ENCODE assay signal across 11 cellular contexts in the genomic region with DNA sequence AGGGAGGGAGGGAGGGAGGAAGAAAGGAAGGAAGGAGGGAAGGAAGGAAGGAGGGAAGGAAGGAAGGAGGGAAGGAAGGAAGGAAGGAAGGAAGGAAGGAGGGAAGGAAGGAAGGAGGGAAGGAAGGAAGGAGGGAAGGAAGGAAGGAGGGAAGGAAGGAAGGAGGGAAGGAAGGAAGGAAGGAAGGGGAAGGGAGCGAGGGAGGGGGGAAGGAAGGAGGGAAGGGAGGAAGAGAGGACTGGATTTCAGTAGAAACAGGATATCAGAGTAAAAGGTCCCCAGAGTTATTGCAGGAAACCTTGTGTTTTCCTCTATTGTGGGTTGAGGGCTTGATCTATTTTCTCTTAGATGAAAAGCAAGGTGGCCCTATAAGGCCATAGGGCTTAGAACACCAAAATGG. TPM values are rescaled to one million over a fixed set of nuclear protein-coding genes. Genes with fewer than 3 reads are reported as not detected.
DNase-seq lines count a peak whose midpoint lies in the region; ATAC-seq, FAIRE-seq and TF ChIP-seq lines count a peak whose summit lies in the region.
"Not testable (repeated sequence)": the region's sequence is repeated elsewhere in the genome, so short reads cannot be mapped to it uniquely, and the experiment has no call there.
"Had no signal": no experiment of that assay in that cellular context is flagged by ENCODE, and none has a peak within 500 bp of the region (broad histone marks: within the 10 kb centered on the region; RNA-seq: fewer than 3 reads in every experiment).

No MANE protein-coding gene starts in this region.

- H3K56ac ChIP-seq in H1 (replicated peaks; ENCODE audit: insufficient read length, low read depth, low read length); mesendoderm (ENCODE audit: low read length): not testable (repeated sequence)

- not testable (repeated sequence) for TF ChIP-seq POLR2A in H1 (IDR thresholded peaks at IDR 0.05; ENCODE audit: control extremely low read depth in 1 of 2, low read depth in 2 of 2, low read length in 2 of 2)

- not testable (repeated sequence) for H3K23ac ChIP-seq in H1 (ENCODE audit: insufficient read length); mesendoderm (ENCODE audit: low read length)

- 0 out of 2 replicates have a peak overlapping the region, but pooled peaks have one; percentile 43 for H3K18ac ChIP-seq in H1 (ENCODE audit: extremely low read depth, low read length)
- peak overlapping the region; percentile 20 for H3K18ac ChIP-seq in mesendoderm (ENCODE audit: low read length)

- H2AK5ac ChIP-seq in H1 (ENCODE audit: low read depth, low read length); mesendoderm (ENCODE audit: low read length): not testable (repeated sequence)

- TF ChIP-seq EP300 in H1 (IDR thresholded peaks at IDR 0.05; ENCODE audit: borderline replicate concordance in 1 of 2, low read depth in 2 of 2, low read length in 2 of 2): not testable (repeated sequence)

- H3K36me3 ChIP-seq in GM23338 (ENCODE audit: insufficient read depth); HUES48 (ENCODE audit: control insufficient read depth, insufficient read depth, low read length); SK-N-MC (ENCODE audit: insufficient read depth, low read length); H1 (ENCODE audit: control insufficient read depth in 2 of 4, insufficient read depth in 4 of 4, low read length in 3 of 4); mesendoderm (ENCODE audit: control insufficient read depth, insufficient read depth, low read length): not testable (repeated sequence)

- H4K5ac ChIP-seq in H1 (ENCODE audit: insufficient read length, low read depth, low read length); mesendoderm (ENCODE audit: low read length): not testable (repeated sequence)

- not testable (repeated sequence) for H3K79me2 ChIP-seq in GM23338 (replicated peaks; ENCODE audit: insufficient read depth); H1 (ENCODE audit: control insufficient read depth in 1 of 2, insufficient read depth in 2 of 2, low read length in 2 of 2); mesendoderm (ENCODE audit: control insufficient read depth, insufficient read depth, low read length)

- H3K4me1 ChIP-seq in GM23338 (ENCODE audit: insufficient read depth); H1 (replicated peaks in 1 of 4; ENCODE audit: control insufficient read depth in 3 of 4, insufficient read depth in 4 of 4, low read length in 3 of 4); mesendoderm (ENCODE audit: control insufficient read depth, low read depth, low read length): not testable (repeated sequence)
- H3K4me1 ChIP-seq in HUES48 (ENCODE audit: control insufficient read depth, insufficient read depth, low read length): peaks cover 13% of the 10 kb centered on the region

- not testable (repeated sequence) for H3K9me3 ChIP-seq in HUES48 (ENCODE audit: control insufficient read depth, insufficient read depth, low read length); SK-N-MC (ENCODE audit: low read depth, low read length); H1 (ENCODE audit: insufficient read depth in 2 of 2, low read depth in 1 of 2, low read length in 1 of 2)

- H4K8ac ChIP-seq in H1 (ENCODE audit: extremely low read depth, insufficient read depth, low read length); mesendoderm (ENCODE audit: low read depth, low read length): not testable (repeated sequence)

- H3K27ac ChIP-seq in GM23338 (ENCODE audit: low read depth); H1 (ENCODE audit: low read depth, low read length): not testable (repeated sequence)
- H3K27ac ChIP-seq in HUES48 (ENCODE audit: low read depth, low read length) (peak overlapping the region; percentile 52), SK-N-MC (peak overlapping the region; percentile 97), mesendoderm (ENCODE audit: low read depth, low read length) (peak overlapping the region; percentile 79)

- H3K79me1 ChIP-seq in H1 (ENCODE audit: low read depth, low read length); mesendoderm (ENCODE audit: low read length): not testable (repeated sequence)

- peaks cover 15% of the 10 kb centered on the region for H3K9me3 Mint-ChIP-seq in GM23338

- POLR2A ChIA-PET in H1 (lab: Charles Lee; ENCODE audit: partially characterized antibody): not testable (repeated sequence)

- not testable (repeated sequence) for TF ChIP-seq RAD21 in H1 (IDR thresholded peaks at IDR 0.05 in 1 of 2, conservative IDR thresholded peaks at IDR 0.05 in 1 of 2; ENCODE audit: low read depth in 2 of 2, low read length in 2 of 2)

- not testable (repeated sequence) for H3K27me3 Mint-ChIP-seq in GM23338 (ENCODE audit: insufficient read depth, low read depth, poor library complexity)

- H2BK5ac ChIP-seq in H1 (ENCODE audit: low read depth, low read length): peak overlapping the region; percentile 77; the same call in 1 of the 2 replicates
- H2BK5ac ChIP-seq in mesendoderm (ENCODE audit: low read length): not testable (repeated sequence)

- not testable (repeated sequence) for H3K9me2 ChIP-seq in GM23338 (ENCODE audit: insufficient read depth)

- CTCF ChIA-PET in H1 (lab: Charles Lee; ENCODE audit: partially characterized antibody): interaction anchor here (1.5 kb wide), 1 partner anchor 90 kb away, joined by 6 read pairs; no protein-coding TSS in a partner anchor

- H3K4me3 Mint-ChIP-seq in GM23338: not testable (repeated sequence)

- not testable (repeated sequence) for H3K27me3 ChIP-seq in GM23338 (ENCODE audit: insufficient read depth); HUES48 (ENCODE audit: control insufficient read depth, insufficient read depth, low read length); H1 (replicated peaks in 1 of 4; ENCODE audit: control insufficient read depth in 3 of 4, extremely low read depth in 1 of 4, insufficient read depth in 3 of 4, low read length in 3 of 4); mesendoderm (ENCODE audit: insufficient read depth, low read length, poor library complexity)

- H3K9ac ChIP-seq in HUES48 (ENCODE audit: low read depth, low read length); SK-N-MC (ENCODE audit: insufficient read length); H1 (replicated peaks in 1 of 4; ENCODE audit: extremely low read depth in 1 of 4, low read depth in 3 of 4, low read length in 3 of 4); mesendoderm (ENCODE audit: low read length): not testable (repeated sequence)

- H2AFZ ChIP-seq in GM23338: peak overlapping the region; percentile 52; the same call in 1 of the 2 replicates
- H2AFZ ChIP-seq in H1 (ENCODE audit: low read length): not testable (repeated sequence)

- ATAC-seq in GM23338: not testable (repeated sequence)

- H3K4me3 ChIP-seq in GM23338; SK-N-MC; H1 (ENCODE audit: extremely low read depth in 1 of 4, insufficient read depth in 2 of 4, low read depth in 3 of 4, low read length in 4 of 4); mesendoderm (ENCODE audit: low read length): not testable (repeated sequence)
- H3K4me3 ChIP-seq in HUES48 (ENCODE audit: low read depth, low read length): 0 out of 2 replicates have a peak overlapping the region, but pooled peaks have one; percentile 21

- not testable (repeated sequence) for H2BK12ac ChIP-seq in H1 (ENCODE audit: low read depth, low read length)

- H3K36me3 Mint-ChIP-seq in GM23338 (ENCODE audit: low read depth): not testable (repeated sequence)

- peak overlapping the region; percentile 48; the same call in 1 of the 2 replicates for H3K4me2 ChIP-seq in GM23338
- H3K4me2 ChIP-seq in H1 (ENCODE audit: insufficient read depth in 1 of 2, low read depth in 2 of 2, low read length in 2 of 2); mesendoderm (ENCODE audit: low read length): not testable (repeated sequence)

- H4K20me1 ChIP-seq in GM23338 (replicated peaks; ENCODE audit: insufficient read depth); H1 (replicated peaks in 1 of 2; ENCODE audit: control insufficient read depth in 1 of 2, insufficient read depth in 2 of 2, low read length in 2 of 2): not testable (repeated sequence)

- peak overlapping the region; percentile 72; the same call in 1 of the 2 replicates for H2BK20ac ChIP-seq in H1 (ENCODE audit: low read length)

- H2BK120ac ChIP-seq in H1 (replicated peaks; ENCODE audit: low read depth, low read length): peak overlapping the region; percentile 51
- not testable (repeated sequence) for H2BK120ac ChIP-seq in mesendoderm (ENCODE audit: low read depth, low read length)

- not testable (repeated sequence) for H3K27ac Mint-ChIP-seq in GM23338

- H3K23me2 ChIP-seq in H1 (ENCODE audit: low read depth, low read length): not testable (repeated sequence)

- not testable (repeated sequence) for H2BK15ac ChIP-seq in H1 (ENCODE audit: low read length); mesendoderm (replicated peaks; ENCODE audit: low read depth)

- DNase-seq in GM23338 (ENCODE audit: low spot score); SK-N-MC (ENCODE audit: low read depth, low spot score); H1 (ENCODE audit: low read depth in 1 of 2, low spot score in 2 of 2); mesendoderm: not testable (repeated sequence)

- no CpG with 5 or more reads among the region's 1 CpG for WGBS in H1 (ENCODE audit: extremely low coverage in 1 of 2, insufficient coverage in 1 of 2, insufficient read length in 1 of 2, insufficient replicate concordance in 2 of 2, low coverage in 1 of 2, low lambda C conversion rate in 2 of 2, missing lambda C conversion rate in 1 of 2), 2 experiments
- WGBS in mesendoderm (ENCODE audit: extremely low coverage, insufficient coverage, low lambda C conversion rate): no CpG with 5 or more reads among the region's 1 CpG

- not testable (repeated sequence) for H3F3A ChIP-seq in GM23338 (replicated peaks; ENCODE audit: low read depth)

- peaks cover 20% of the 10 kb centered on the region for H3K4me1 Mint-ChIP-seq in GM23338

- not testable (repeated sequence) for TF ChIP-seq CTCF in GM23338 (conservative IDR thresholded peaks at IDR 0.05; ENCODE audit: low read depth in 2 of 2); H1 (IDR thresholded peaks at IDR 0.05; ENCODE audit: control extremely low read depth in 1 of 3, insufficient read depth in 1 of 3, low read depth in 1 of 3, low read length in 3 of 3)

- not testable (repeated sequence) for H3K14ac ChIP-seq in H1 (ENCODE audit: insufficient read length)

- not testable (repeated sequence) for H4K91ac ChIP-seq in H1 (replicated peaks; ENCODE audit: insufficient read length, low read length)

- H3K4ac ChIP-seq in H1 (replicated peaks; ENCODE audit: insufficient read length, low read depth, low read length): peak overlapping the region; percentile 61
- not testable (repeated sequence) for H3K4ac ChIP-seq in mesendoderm (ENCODE audit: low read depth, low read length)

- FAIRE-seq in H1 (lab: Jason Lieb, UNC): not testable (repeated sequence)

RNA-seq across cellular contexts. Expression of a gene that starts 14.0 kb away (rescaled TPM):
- total RNA-seq in GM23338 (2014; rRNA removed; shearing (Covaris generic)): not detected in 2 replicates
- polyA plus RNA-seq in GM23338 (2016; fragmentation: Nextera tagmentation; extraction: Ambion mirVana) (not detected in 2 replicates), H1 (2011; rRNA removed) (not detected in 2 replicates)
- not detected in 2 replicates for total RNA-seq in H1 (2021; fragmentation: NEBNext Ultra II Directional; extraction: Animal tissue kit (Norgen Biotek cat#: 25700))
- not detected for polyA plus RNA-seq in H1 (2011; cell fraction: cytosol; rRNA removed)
- polyA plus RNA-seq in H1 (2011; cell fraction: nucleus; rRNA removed): not detected
- polyA plus RNA-seq in H1 (2012, experiment 1 of 2): not detected in 4 replicates
- not detected for polyA plus RNA-seq in H1 (2012, experiment 2 of 2)
- polyA plus RNA-seq in H1 (2013, experiment 1 of 2): not detected
- not detected for polyA plus RNA-seq in H1 (2013, experiment 2 of 2)
- polyA minus RNA-seq in H1 (2011; rRNA and poly(A)+ RNA removed): not detected in 2 replicates
- not detected for polyA minus RNA-seq in H1 (2011; cell fraction: cytosol; rRNA and poly(A)+ RNA removed)
- polyA minus RNA-seq in H1 (2011; cell fraction: nucleus; rRNA and poly(A)+ RNA removed): not detected
- 0.11 TPM for polyA plus RNA-seq in mesendoderm (2013, experiment 1 of 2)
- polyA plus RNA-seq in mesendoderm (2013, experiment 2 of 2): 0.11 TPM
- total RNA-seq: A673; Caco-2; Calu3; CD4-positive, alpha-beta T cell; CD8-positive, alpha-beta T cell had no signal
- polyA plus RNA-seq: AG04450 had no signal

RNA-seq across cellular contexts. Expression of a gene that starts 37.4 kb away (rescaled TPM):
- total RNA-seq in GM23338 (2014; rRNA removed; shearing (Covaris generic)): 0.19 TPM in 1 of 2 replicates, not detected in the other
- not detected in 2 replicates for polyA plus RNA-seq in GM23338 (2016; fragmentation: Nextera tagmentation; extraction: Ambion mirVana)
- total RNA-seq in H1 (2021; fragmentation: NEBNext Ultra II Directional; extraction: Animal tissue kit (Norgen Biotek cat#: 25700)): 0.11 and 0.30 TPM in 2 replicates
- 0.29 and 0.33 TPM in 2 replicates for polyA plus RNA-seq in H1 (2011; rRNA removed)
- 0.08 TPM for polyA plus RNA-seq in H1 (2011; cell fraction: cytosol; rRNA removed)
- polyA plus RNA-seq in H1 (2011; cell fraction: nucleus; rRNA removed): 0.11 TPM
- 0.05 to 0.24 TPM (median 0.14 TPM) in 4 replicates for polyA plus RNA-seq in H1 (2012, experiment 1 of 2)
- polyA plus RNA-seq in H1 (2012, experiment 2 of 2): 0.09 TPM
- 0.06 TPM for polyA plus RNA-seq in H1 (2013, experiment 1 of 2)
- polyA plus RNA-seq in H1 (2013, experiment 2 of 2): 0.04 TPM
- 0.06 and 0.15 TPM in 2 replicates for polyA minus RNA-seq in H1 (2011; rRNA and poly(A)+ RNA removed)
- polyA minus RNA-seq in H1 (2011; cell fraction: cytosol; rRNA and poly(A)+ RNA removed): not detected
- polyA minus RNA-seq in H1 (2011; cell fraction: nucleus; rRNA and poly(A)+ RNA removed): not detected
- polyA plus RNA-seq in mesendoderm (2013, experiment 1 of 2): 0.51 TPM
- 0.38 TPM for polyA plus RNA-seq in mesendoderm (2013, experiment 2 of 2)
- total RNA-seq: Calu3; CD4-positive, alpha-beta T cell; CD8-positive, alpha-beta T cell had no signal
